ENCODE assay signal across 1 cellular context in the genomic region with DNA sequence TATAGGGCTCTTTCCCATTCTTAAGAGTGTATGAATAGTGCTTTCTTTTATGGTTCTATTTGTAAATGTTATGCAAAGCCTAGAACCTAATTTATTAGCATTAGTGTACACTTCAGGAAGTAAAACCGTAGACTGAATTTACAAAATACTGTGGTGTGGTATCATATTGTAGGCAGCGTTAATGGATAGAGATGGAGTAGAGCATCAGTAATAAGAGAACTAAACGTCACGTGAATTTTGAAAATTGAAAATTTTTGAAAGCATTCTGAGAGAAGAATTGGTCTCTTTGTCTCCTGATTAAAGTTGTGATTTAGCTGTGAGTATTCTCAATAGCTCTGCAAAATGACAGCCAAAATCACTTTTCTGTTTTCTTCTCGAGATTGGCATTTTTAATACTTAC.
TF ChIP-seq lines count a peak whose summit lies in the region.

No MANE protein-coding gene starts in this region.

TF ChIP-seq in IMR-90, 13 proteins besides CTCF, POLR2A, EP300 and RAD21:
- TF ChIP-seq CHD1 (IDR thresholded peaks at IDR 0.05; ENCODE audit: low read depth, low read length) (no peak), RCOR1 (IDR thresholded peaks at IDR 0.05; ENCODE audit: insufficient replicate concordance, low read length) (no peak), MAZ (IDR thresholded peaks at IDR 0.05; ENCODE audit: borderline replicate concordance, low read depth, low read length) (no peak), BHLHE40 (IDR thresholded peaks at IDR 0.05; ENCODE audit: low read depth, low read length) (no peak), RFX5 (IDR thresholded peaks at IDR 0.05; ENCODE audit: low read depth, low read length) (no peak), MXI1 (IDR thresholded peaks at IDR 0.05; ENCODE audit: borderline replicate concordance, low read depth, low read length) (no peak), NFE2L2 (IDR thresholded peaks at IDR 0.05; ENCODE audit: low read depth, low read length) (no peak), FOS (IDR thresholded peaks at IDR 0.05; ENCODE audit: low read depth, low read length) (no peak), ELK1 (IDR thresholded peaks at IDR 0.05; ENCODE audit: borderline replicate concordance, low read depth, low read length) (no peak), SMC3 (IDR thresholded peaks at IDR 0.05; ENCODE audit: low read depth, low read length) (no peak), CEBPB (IDR thresholded peaks at IDR 0.05; ENCODE audit: low read depth, low read length) (no peak), MAFK (IDR thresholded peaks at IDR 0.05; ENCODE audit: low read depth, low read length) (no peak)
- TF ChIP-seq, protein P1, sequence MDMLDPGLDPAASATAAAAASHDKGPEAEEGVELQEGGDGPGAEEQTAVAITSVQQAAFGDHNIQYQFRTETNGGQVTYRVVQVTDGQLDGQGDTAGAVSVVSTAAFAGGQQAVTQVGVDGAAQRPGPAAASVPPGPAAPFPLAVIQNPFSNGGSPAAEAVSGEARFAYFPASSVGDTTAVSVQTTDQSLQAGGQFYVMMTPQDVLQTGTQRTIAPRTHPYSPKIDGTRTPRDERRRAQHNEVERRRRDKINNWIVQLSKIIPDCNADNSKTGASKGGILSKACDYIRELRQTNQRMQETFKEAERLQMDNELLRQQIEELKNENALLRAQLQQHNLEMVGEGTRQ (IDR thresholded peaks at IDR 0.05; ENCODE audit: low read depth, low read length): no peak
TF ChIP-seq in IMR-90: peak in this region for 0.
